ENCODE assay signal across 17 cellular contexts in the genomic region with DNA sequence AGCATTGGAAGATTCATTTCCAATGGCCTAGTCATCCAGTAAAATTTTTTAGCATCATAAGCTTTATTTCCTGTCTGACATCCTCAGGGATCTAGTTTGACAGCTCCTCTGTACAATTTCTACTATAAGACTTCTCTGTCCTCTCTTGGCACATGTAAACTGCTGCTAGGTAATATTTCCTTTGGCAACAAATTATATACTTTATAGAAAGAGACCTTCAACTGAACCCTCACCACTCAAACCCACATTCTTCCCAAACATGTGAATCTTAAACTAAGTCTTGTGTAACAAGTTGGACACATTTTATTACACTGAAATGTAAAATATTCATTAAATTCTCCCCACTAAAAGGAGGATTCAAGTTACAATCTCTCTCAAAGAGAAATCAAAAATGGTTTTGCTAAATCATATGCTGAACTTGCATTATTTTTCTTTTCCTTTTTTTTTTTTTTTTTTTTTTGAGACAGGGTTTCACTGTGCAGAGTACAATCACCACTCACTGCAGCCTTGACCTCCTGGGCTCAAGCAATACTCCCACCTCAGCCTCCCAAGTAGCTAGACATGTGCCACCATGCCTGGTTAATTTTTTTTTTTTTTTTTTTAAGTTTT. TPM values are rescaled to one million over a fixed set of nuclear protein-coding genes. Genes with fewer than 3 reads are reported as not detected.
DNase-seq lines count a peak whose midpoint lies in the region; ATAC-seq, FAIRE-seq and TF ChIP-seq lines count a peak whose summit lies in the region.
"Had no signal": no experiment of that assay in that cellular context is flagged by ENCODE, and none has a peak within 500 bp of the region (broad histone marks: within the 10 kb centered on the region; RNA-seq: fewer than 3 reads in every experiment).

No MANE protein-coding gene starts in this region.

- no peak overlapping the region for H2AFZ ChIP-seq in astrocyte (ENCODE audit: low read depth, low read length)

- no peak overlapping the region for H3K4me3 Mint-ChIP-seq in astrocyte (ENCODE audit: unreplicated experiment)
- H3K4me3 Mint-ChIP-seq in activated T-cell treated with anti-CD3 and anti-CD28 coated beads, Interleukin-2, amount 50 U/mL, for 4 hours: no peak overlapping the region
- H3K4me3 Mint-ChIP-seq: activated CD4-positive, alpha-beta T cell treated with anti-CD3 and anti-CD28 coated beads, Interleukin-2, amount 10 ng/mL, durations not matched to agents 7 days and 5 days; effector memory CD8-positive, alpha-beta T cell had no signal

- no peaks in the 10 kb centered on the region for H3K27me3 ChIP-seq in AG04450 (ENCODE audit: control insufficient read depth, insufficient read depth, low read length)
- no peaks in the 10 kb centered on the region for H3K27me3 ChIP-seq in astrocyte (ENCODE audit: insufficient read depth, low read length)
- H3K27me3 ChIP-seq: SJCRH30, spleen had no signal

- no peak overlapping the region for H3K27ac Mint-ChIP-seq in astrocyte (ENCODE audit: unreplicated experiment)
- H3K27ac Mint-ChIP-seq: activated CD4-positive, alpha-beta T cell treated with anti-CD3 and anti-CD28 coated beads, Interleukin-2, amount 10 ng/mL, durations not matched to agents 7 days and 5 days; effector memory CD8-positive, alpha-beta T cell had no signal

- POLR2A ChIA-PET in AG04450 (lab: Yijun Ruan, JAX): interaction anchor here (0.7 kb wide), 1 partner anchor 30 kb away, joined by 3 read pairs; no protein-coding TSS in a partner anchor

- ATAC-seq in HG03432 (IDR thresholded peaks at IDR 0.05; ENCODE audit: unreplicated experiment): no peak
- no peak for ATAC-seq in activated T-cell treated with anti-CD3 and anti-CD28 coated beads, Interleukin-2, amount 50 U/mL, for 4 hours
- ATAC-seq: effector memory CD8-positive, alpha-beta T cell had no signal

- H3K4me1 Mint-ChIP-seq in astrocyte (ENCODE audit: low read depth, unreplicated experiment): no peaks in the 10 kb centered on the region
- H3K4me1 Mint-ChIP-seq in activated T-cell treated with anti-CD3 and anti-CD28 coated beads, Interleukin-2, amount 50 U/mL, for 4 hours (ENCODE audit: low read depth): peaks cover 1% of the 10 kb centered on the region

- TF ChIP-seq POLR2A in H54 (IDR thresholded peaks at IDR 0.05; ENCODE audit: low read depth, low read length): no peak

- no peak overlapping the region for H3K4me2 ChIP-seq in astrocyte (ENCODE audit: low read length)

- TF ChIP-seq CTCF in AG04450 (IDR thresholded peaks at IDR 0.05; ENCODE audit: low read depth, low read length): no peak
- TF ChIP-seq CTCF in astrocyte (IDR thresholded peaks at IDR 0.05; ENCODE audit: insufficient read depth, low read depth, low read length): no peak
- TF ChIP-seq CTCF in fibroblast of villous mesenchyme (IDR thresholded peaks at IDR 0.05; ENCODE audit: insufficient read depth, low read depth, low read length): no peak

- no peak overlapping the region for H3K9ac ChIP-seq in astrocyte (ENCODE audit: low read length)

- peaks cover 5% of the 10 kb centered on the region; the same call in 1 of the 2 replicates for H3K9me3 ChIP-seq in AG04450 (ENCODE audit: control insufficient read depth, insufficient read depth, low read length)
- H3K9me3 ChIP-seq in astrocyte (ENCODE audit: insufficient read depth, low read depth, low read length): no peaks in the 10 kb centered on the region

- no peaks in the 10 kb centered on the region for H3K27me3 Mint-ChIP-seq in astrocyte (ENCODE audit: low read depth, unreplicated experiment)
- no peaks in the 10 kb centered on the region for H3K27me3 Mint-ChIP-seq in activated T-cell treated with anti-CD3 and anti-CD28 coated beads, Interleukin-2, amount 50 U/mL, for 4 hours (ENCODE audit: low read depth)
- H3K27me3 Mint-ChIP-seq: activated CD4-positive, alpha-beta T cell treated with anti-CD3 and anti-CD28 coated beads, Interleukin-2, amount 10 ng/mL, durations not matched to agents 7 days and 5 days; effector memory CD8-positive, alpha-beta T cell had no signal

- H3K4me1 ChIP-seq in astrocyte (ENCODE audit: insufficient read depth, low read length): no peaks in the 10 kb centered on the region
- H3K4me1 ChIP-seq: spleen had no signal

- CTCF ChIA-PET in AG04450 (lab: Charles Lee): no interaction called here

- H3K27ac ChIP-seq in AG04450 (ENCODE audit: low read depth, low read length): no peak overlapping the region
- no peak overlapping the region for H3K27ac ChIP-seq in astrocyte (ENCODE audit: low read depth, low read length)
- H3K27ac ChIP-seq: SJCRH30, spleen had no signal

- no peaks in the 10 kb centered on the region for H3K36me3 ChIP-seq in astrocyte (ENCODE audit: insufficient read depth, low read length)
- H3K36me3 ChIP-seq: spleen had no signal

- peaks cover 4% of the 10 kb centered on the region for H3K9me3 Mint-ChIP-seq in astrocyte (ENCODE audit: unreplicated experiment)
- H3K9me3 Mint-ChIP-seq in activated T-cell treated with anti-CD3 and anti-CD28 coated beads, Interleukin-2, amount 50 U/mL, for 4 hours: peaks cover under 1% of the 10 kb centered on the region

- no peak overlapping the region for H3K4me3 ChIP-seq in AG04450 (ENCODE audit: low read depth, low read length)
- no peak overlapping the region for H3K4me3 ChIP-seq in astrocyte (ENCODE audit: insufficient read depth, low read depth, low read length)
- H3K4me3 ChIP-seq in fibroblast of villous mesenchyme (ENCODE audit: low read depth, low read length): no peak overlapping the region
- H3K4me3 ChIP-seq: SJCRH30, spleen had no signal

- H3K79me2 ChIP-seq in astrocyte (ENCODE audit: insufficient read depth, low read length): peaks cover 4% of the 10 kb centered on the region

- peak; percentile 26 for DNase-seq in AG04450 (ENCODE audit: low read depth, low spot score)
- DNase-seq in H54 (ENCODE audit: insufficient read length, low spot score): peak; percentile 26
- DNase-seq in astrocyte (ENCODE audit: low read depth): peak; percentile 68
- peak; percentile 66 for DNase-seq in fibroblast of villous mesenchyme (ENCODE audit: low read depth)
- no peak for DNase-seq in stimulated activated CD4-positive, alpha-beta T cell treated with anti-CD3 and anti-CD28 coated beads, Interleukin-2, amount 100 ng/mL, for 48 hours
- no peak for DNase-seq in SKM-1 (lab: John Stamatoyannopoulos, UW; ENCODE audit: unreplicated experiment)
- no peak for DNase-seq in activated T-cell treated with anti-CD3 and anti-CD28 coated beads, Interleukin-2, amount 50 U/mL, for 4 hours
- DNase-seq: activated CD4-positive, alpha-beta T cell treated with anti-CD3 and anti-CD28 coated beads, Interleukin-2, amount 10 ng/mL, durations not matched to agents 7 days and 5 days; activated naive CD4-positive, alpha-beta T cell treated with anti-CD3 and anti-CD28 coated beads, Interleukin-2, amount 50 U/mL, for 16 hours; effector memory CD8-positive, alpha-beta T cell; NCI-H187 treated with DMSO at 0.1 percent for 48 hours; NCI-H524; SJCRH30; spleen; stimulated activated naive CD4-positive, alpha-beta T cell treated with Interleukin-2 at 50 U/mL for 16 hours had no signal

- no peaks in the 10 kb centered on the region for H3K36me3 Mint-ChIP-seq in astrocyte (ENCODE audit: low read depth, unreplicated experiment)
- H3K36me3 Mint-ChIP-seq in activated T-cell treated with anti-CD3 and anti-CD28 coated beads, Interleukin-2, amount 50 U/mL, for 4 hours (ENCODE audit: insufficient read depth): peaks cover 3% of the 10 kb centered on the region

- peak; percentile 74 for FAIRE-seq in H54 (lab: Jason Lieb, UNC)
- no peak for FAIRE-seq in astrocyte (lab: Jason Lieb, UNC)
- FAIRE-seq: bronchial epithelial cell had no signal

- no peaks in the 10 kb centered on the region for H4K20me1 ChIP-seq in astrocyte (ENCODE audit: insufficient read depth, low read length)

RNA-seq across cellular contexts. Expression of gene SCAI, which starts 36.9 kb away (rescaled TPM):
- polyA plus RNA-seq in AG04450 (2011; rRNA removed): 11.9 and 13.9 TPM in 2 replicates
- polyA minus RNA-seq in AG04450 (2011; rRNA and poly(A)+ RNA removed): 18.7 and 24.2 TPM in 2 replicates
- total RNA-seq in astrocyte: 4.9 and 6.8 TPM in 2 replicates
- 6.8 and 9.1 TPM in 2 replicates for total RNA-seq in fibroblast of villous mesenchyme
- total RNA-seq in activated T-cell treated with anti-CD3 and anti-CD28 coated beads, Interleukin-2, amount 50 U/mL, for 4 hours: 1 to 10 TPM; 4.1 to 5.9 (median 5.0) TPM

Comparison
In these comparisons a context has a peak if more than half of its experiments do, and no peak if none do; other contexts are left out.
1. DNase-seq: peak in AG04450 (single experiment), H54 (single experiment), astrocyte (single experiment) and fibroblast of villous mesenchyme (single experiment); none in stimulated activated CD4-positive, alpha-beta T cell treated with anti-CD3 and anti-CD28 coated beads, Interleukin-2, amount 100 ng/mL, for 48 hours (0 of 2), SKM-1 (single experiment) and activated T-cell treated with anti-CD3 and anti-CD28 coated beads, Interleukin-2, amount 50 U/mL, for 4 hours (single experiment).